22 cellular contexts compared by ENCODE assay signal in the genomic region with DNA sequence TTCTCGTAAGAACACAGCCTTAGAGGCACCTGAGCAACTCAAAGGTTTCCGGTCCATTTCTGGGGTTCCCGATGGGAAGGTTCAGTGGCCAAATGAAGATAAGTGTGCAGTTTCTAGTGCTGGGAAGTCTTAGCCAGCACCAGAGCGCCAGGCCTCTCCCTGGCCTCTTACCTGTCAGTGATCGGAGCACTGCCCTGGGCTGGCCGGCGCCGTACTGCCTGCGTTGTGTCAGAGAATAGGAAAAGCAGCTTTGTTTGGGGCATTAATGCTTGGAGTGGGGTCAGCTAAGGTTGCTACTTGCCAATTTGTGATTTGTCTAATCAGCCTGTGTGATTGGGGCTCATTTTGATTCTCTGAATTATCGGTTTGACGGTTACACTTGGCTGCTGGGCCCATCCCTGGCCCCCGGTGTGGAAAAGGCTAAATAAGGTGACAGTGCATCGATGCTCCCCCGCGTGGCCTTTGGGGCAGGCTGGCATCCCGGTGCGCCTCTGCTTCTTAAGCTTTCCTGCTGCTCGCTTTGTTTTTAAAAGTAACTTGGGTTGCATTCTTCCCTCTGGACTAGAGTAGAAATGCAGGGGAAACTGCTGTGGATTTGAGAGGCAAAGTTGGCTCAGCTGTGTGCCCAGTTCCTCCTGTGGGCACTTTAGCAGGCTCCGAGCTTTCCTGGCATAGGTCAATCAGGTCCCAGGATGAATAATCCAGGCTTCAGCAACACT. TPM values are rescaled to one million over a fixed set of nuclear protein-coding genes. Genes with fewer than 3 reads are reported as not detected.
DNase-seq lines count a peak whose midpoint lies in the region; ATAC-seq, FAIRE-seq and TF ChIP-seq lines count a peak whose summit lies in the region.
"Had no signal": no experiment of that assay in that cellular context is flagged by ENCODE, and none has a peak within 500 bp of the region (broad histone marks: within the 10 kb centered on the region; RNA-seq: fewer than 3 reads in every experiment).

No MANE protein-coding gene starts in this region.

- no peak overlapping the region for H2AFZ ChIP-seq in neuronal stem cell (ENCODE audit: low read length)

- no peak overlapping the region for H3K23ac ChIP-seq in neuronal stem cell (ENCODE audit: low read depth, low read length, poor library complexity)

- H3K36me3 ChIP-seq in left ventricle myocardium inferior (peaks cover 65% of the 10 kb centered on the region), neuronal stem cell (replicated peaks in 1 of 2; ENCODE audit: control insufficient read depth in 2 of 2, insufficient read depth in 2 of 2, low read length in 2 of 2) (peaks cover 9 to 47% of the 10 kb centered on the region in 2 donors)

- no peak overlapping the region for H3K4me3 Mint-ChIP-seq in chondrocyte (ENCODE audit: unreplicated experiment)
- H3K4me3 Mint-ChIP-seq in nephron = no peak overlapping the region
- H3K4me3 Mint-ChIP-seq: activated naive CD8-positive, alpha-beta T cell treated with anti-CD3 and anti-CD28 coated beads, Interleukin-2, amount 50 U/mL, for 24 hours; activated T-cell treated with anti-CD3 and anti-CD28 coated beads, Interleukin-2, amount 50 U/mL, for 4 hours; T-helper 1 cell treated with Interleukin-12 subunit alpha and Interleukin-12 subunit beta and Interleukin-4 antibody, amounts not matched to agents 30 μg/mL and 1 μg/mL, for 36 hours had no signal

- H3K14ac ChIP-seq in neuronal stem cell (ENCODE audit: low read length) = no peak overlapping the region

- intact Hi-C loops in left ventricle myocardium inferior (cut with micrococcal nuclease) = no loop called here
- intact Hi-C loops in Right ventricle myocardium inferior (cut with DNase I) = no loop called here

- no peak overlapping the region for H2BK5ac ChIP-seq in neuronal stem cell (ENCODE audit: low read length)

- H3K27me3 Mint-ChIP-seq in chondrocyte (ENCODE audit: low read depth) (no peaks in the 10 kb centered on the region), nephron (ENCODE audit: low read depth) (no peaks in the 10 kb centered on the region)
- H3K27me3 Mint-ChIP-seq: activated naive CD8-positive, alpha-beta T cell treated with anti-CD3 and anti-CD28 coated beads, Interleukin-2, amount 50 U/mL, for 24 hours had no signal

- H3K4me1 ChIP-seq in left ventricle myocardium inferior (peaks cover 61% of the 10 kb centered on the region), neuronal stem cell (ENCODE audit: control insufficient read depth in 2 of 2, insufficient read depth in 1 of 2, low read depth in 1 of 2, low read length in 2 of 2) (peaks cover 0 to 3% of the 10 kb centered on the region in 2 donors)
- H3K4me1 ChIP-seq: Caco-2 had no signal

- TF ChIP-seq POLR2A in H54 (IDR thresholded peaks at IDR 0.05; ENCODE audit: low read depth, low read length) = no peak

- no peak overlapping the region for H4K91ac ChIP-seq in neuronal stem cell (ENCODE audit: low read depth, low read length, poor library complexity)

- TF ChIP-seq CTCF in left ventricle myocardium inferior (IDR thresholded peaks at IDR 0.05; ENCODE audit: borderline replicate concordance) (no peak), chondrocyte (IDR thresholded peaks at IDR 0.05) (no peak), nephron (IDR thresholded peaks at IDR 0.05; ENCODE audit: unreplicated experiment in 3 of 3) (no peak)

- H2BK12ac ChIP-seq in neuronal stem cell (ENCODE audit: low read length) = no peak overlapping the region

- WGBS in neuronal stem cell (ENCODE audit: extremely low coverage in 2 of 2, insufficient read length in 2 of 2, insufficient replicate concordance in 1 of 2), 2 donors = no CpG with 5 or more reads among the region's 19 CpGs

- no peak overlapping the region for H4K8ac ChIP-seq in neuronal stem cell (ENCODE audit: low read depth, low read length)

- H3K36me3 Mint-ChIP-seq in chondrocyte (ENCODE audit: low read depth) (peaks cover 21% of the 10 kb centered on the region), nephron (ENCODE audit: low read depth) (peaks cover 37% of the 10 kb centered on the region)

- no peaks in the 10 kb centered on the region for H3K27me3 ChIP-seq in left ventricle myocardium inferior (ENCODE audit: low read depth)
- H3K27me3 ChIP-seq in neuronal stem cell (ENCODE audit: control insufficient read depth in 3 of 3, insufficient read depth in 3 of 3, low read depth in 1 of 3, low read length in 3 of 3) = no peaks in the 10 kb centered on the region

- H3K27ac ChIP-seq in left ventricle myocardium inferior (replicated peaks) = peak overlapping the region; percentile 30
- no peak overlapping the region for H3K27ac ChIP-seq in neuronal stem cell (replicated peaks; ENCODE audit: low read length)

- no peak for FAIRE-seq in H54 (lab: Jason Lieb, UNC)
- FAIRE-seq: endothelial cell of umbilical vein, GM18507 had no signal

- H3K18ac ChIP-seq in neuronal stem cell (ENCODE audit: low read length) = no peak overlapping the region

- H3K27ac Mint-ChIP-seq in chondrocyte (ENCODE audit: unreplicated experiment) = peak overlapping the region; percentile 92
- peak overlapping the region; percentile 23 to 78 (median 73) for H3K27ac Mint-ChIP-seq in nephron
- H3K27ac Mint-ChIP-seq: activated naive CD8-positive, alpha-beta T cell treated with anti-CD3 and anti-CD28 coated beads, Interleukin-2, amount 50 U/mL, for 24 hours; T-helper 1 cell treated with Interleukin-12 subunit alpha and Interleukin-12 subunit beta and Interleukin-4 antibody, amounts not matched to agents 30 μg/mL and 1 μg/mL, for 36 hours had no signal

- no peak overlapping the region for H3K4me2 ChIP-seq in neuronal stem cell (ENCODE audit: insufficient read depth, low read length, poor library complexity, severe bottlenecking)

- no peak for ATAC-seq in Right ventricle myocardium inferior
- ATAC-seq: activated naive CD8-positive, alpha-beta T cell treated with anti-CD3 and anti-CD28 coated beads, Interleukin-2, amount 50 U/mL, for 24 hours; activated T-cell treated with anti-CD3 and anti-CD28 coated beads, Interleukin-2, amount 50 U/mL, for 4 hours; mucosa of descending colon had no signal

- no peak overlapping the region for H2BK120ac ChIP-seq in neuronal stem cell (ENCODE audit: low read depth, low read length)

- no peak overlapping the region for H3K9ac ChIP-seq in neuronal stem cell (ENCODE audit: low read depth, low read length, poor library complexity)

- H3K4ac ChIP-seq in neuronal stem cell (ENCODE audit: low read length) = no peak overlapping the region

- H3K4me1 Mint-ChIP-seq in chondrocyte (ENCODE audit: low read depth) = peaks cover 57% of the 10 kb centered on the region
- peaks cover 51% of the 10 kb centered on the region for H3K4me1 Mint-ChIP-seq in nephron
- H3K4me1 Mint-ChIP-seq: activated naive CD8-positive, alpha-beta T cell treated with anti-CD3 and anti-CD28 coated beads, Interleukin-2, amount 50 U/mL, for 24 hours had no signal

- H3K79me1 ChIP-seq in neuronal stem cell (ENCODE audit: low read depth, low read length) = no peaks in the 10 kb centered on the region

- H3K9me3 ChIP-seq in left ventricle myocardium inferior (replicated peaks) (no peaks in the 10 kb centered on the region), neuronal stem cell (replicated peaks in 1 of 2; ENCODE audit: control insufficient read depth in 2 of 2, insufficient read depth in 1 of 2, low read depth in 1 of 2, low read length in 2 of 2) (no peaks in the 10 kb centered on the region)
- H3K9me3 ChIP-seq: Caco-2, mucosa of descending colon had no signal

- DNase-seq in left ventricle myocardium inferior = no peak
- no peak for DNase-seq in Right ventricle myocardium inferior (ENCODE audit: missing footprints)
- peak; percentile 59 for DNase-seq in chondrocyte (ENCODE audit: low spot score)
- no peak for DNase-seq in GM19238 (ENCODE audit: insufficient read length, low spot score)
- DNase-seq in DMS79 (lab: John Stamatoyannopoulos, UW) = no peak
- no peak for DNase-seq in neuronal stem cell (ENCODE audit: low spot score)
- no peak for DNase-seq in H54 (ENCODE audit: insufficient read length, low spot score)
- DNase-seq: activated naive CD8-positive, alpha-beta T cell treated with anti-CD3 and anti-CD28 coated beads, Interleukin-2, amount 50 U/mL, for 24 hours; activated T-cell treated with anti-CD3 and anti-CD28 coated beads, Interleukin-2, amount 50 U/mL, for 4 hours; Caco-2; glutamatergic neuron; MM.1S; NCI-H2081; NCI-H69 had no signal

- H3K4me3 ChIP-seq in left ventricle myocardium inferior (no peak overlapping the region), neuronal stem cell (ENCODE audit: low read length in 2 of 2) (no peak overlapping the region)
- H3K4me3 ChIP-seq: mucosa of descending colon had no signal

- H2AK5ac ChIP-seq in neuronal stem cell (ENCODE audit: low read depth, low read length) = no peak overlapping the region

- no peak overlapping the region for H2BK15ac ChIP-seq in neuronal stem cell (ENCODE audit: low read length)

- H3K9me3 Mint-ChIP-seq in chondrocyte (ENCODE audit: low read depth) = no peaks in the 10 kb centered on the region
- H3K9me3 Mint-ChIP-seq in nephron = no peaks in the 10 kb centered on the region
- H3K9me3 Mint-ChIP-seq: activated naive CD8-positive, alpha-beta T cell treated with anti-CD3 and anti-CD28 coated beads, Interleukin-2, amount 50 U/mL, for 24 hours; activated T-cell treated with anti-CD3 and anti-CD28 coated beads, Interleukin-2, amount 50 U/mL, for 4 hours; T-helper 1 cell treated with Interleukin-12 subunit alpha and Interleukin-12 subunit beta and Interleukin-4 antibody, amounts not matched to agents 30 μg/mL and 1 μg/mL, for 36 hours had no signal

RNA-seq across cellular contexts. Expression of a gene that starts 51.8 kb away (rescaled TPM):
- total RNA-seq in left ventricle myocardium inferior (not detected), Right ventricle myocardium inferior (not detected), chondrocyte (not detected in 3 replicates)
- polyA plus RNA-seq in neuronal stem cell (2013, experiment 1 of 2) = 0.47 TPM
- 0.40 TPM for polyA plus RNA-seq in neuronal stem cell (2013, experiment 2 of 2)
- total RNA-seq: activated T-cell treated with anti-CD3 and anti-CD28 coated beads, Interleukin-2, amount 50 U/mL, for 4 hours; Caco-2; cerebellum; endothelial cell of umbilical vein; HT1080; mucosa of descending colon; RPMI7951 had no signal
